In genomic region chr3:98741121-98741716, GRCh38 we compare ENCODE assay signal across 18 cellular contexts. TPM values are rescaled to one million over a fixed set of nuclear protein-coding genes. Genes with fewer than 3 reads are reported as not detected.
A peak's percentile ranks its signal among the peaks of the same experiment; 100 is the strongest.
DNase-seq lines count a peak whose midpoint lies in the region; ATAC-seq, FAIRE-seq and TF ChIP-seq lines count a peak whose summit lies in the region.
"Had no signal": no experiment of that assay in that cellular context is flagged by ENCODE, and none has a peak within 500 bp of the region (broad histone marks: within the 10 kb centered on the region; RNA-seq: fewer than 3 reads in every experiment).

No MANE protein-coding gene starts in this region.

- H3K9me3 ChIP-seq in A549 (no peaks in the 10 kb centered on the region), IMR-90 (ENCODE audit: control insufficient read depth, insufficient read depth, low read length) (no peaks in the 10 kb centered on the region), K562 (replicated peaks; ENCODE audit: control insufficient read depth, insufficient read depth, low read depth, low read length) (no peaks in the 10 kb centered on the region), hepatocyte (ENCODE audit: low read depth) (no peaks in the 10 kb centered on the region)
- H3K9me3 ChIP-seq: Peyer's patch had no signal

- no peak overlapping the region for H4K91ac ChIP-seq in IMR-90 (ENCODE audit: insufficient read depth, low read depth, low read length)

- H2AFZ ChIP-seq in IMR-90 (replicated peaks; ENCODE audit: low read length, poor library complexity) (no peak overlapping the region), K562 (ENCODE audit: low read depth, low read length) (no peak overlapping the region), hepatocyte (no peak overlapping the region)

- CTCF ChIA-PET in A549 (lab: Yijun Ruan, JAX): interaction anchor here (1.9 kb wide), 1 partner anchor 139 kb away, joined by 6 read pairs; no protein-coding TSS in a partner anchor
- CTCF ChIA-PET in IMR-90 (lab: Yijun Ruan, JAX): interaction anchor here (0.6 to 0.7 kb wide), 2 partner anchors 26 to 72 kb away, joined by 3 to 5 read pairs; no protein-coding TSS in a partner anchor
- CTCF ChIA-PET in K562 (lab: Yijun Ruan, JAX; ENCODE audit: low intra/inter-chr PET ratio): no interaction called here

- POLR2A ChIA-PET in A549 (lab: Yijun Ruan, JAX) (no interaction called here), IMR-90 (lab: Charles Lee; ENCODE audit: unreplicated experiment) (no interaction called here), K562 (lab: Yijun Ruan, JAX) (interaction anchor here (0.7 kb wide), 1 partner anchor 14 kb away, joined by 3 read pairs; no protein-coding TSS in a partner anchor)

- peaks cover 48% of the 10 kb centered on the region for H3K4me1 Mint-ChIP-seq in nephron progenitor cell
- H3K4me1 Mint-ChIP-seq: activated CD4-positive, alpha-beta T cell treated with anti-CD3 and anti-CD28 coated beads for 36 hours; activated naive CD8-positive, alpha-beta T cell treated with anti-CD3 and anti-CD28 coated beads, Interleukin-2, amount 50 U/mL, for 24 hours had no signal

- H3K18ac ChIP-seq in IMR-90 (ENCODE audit: low read depth, low read length): no peak overlapping the region

- no peak overlapping the region for H3K56ac ChIP-seq in IMR-90 (ENCODE audit: extremely low read depth, insufficient read depth, low read length)

- no peak overlapping the region for H3K27ac Mint-ChIP-seq in nephron progenitor cell
- H3K27ac Mint-ChIP-seq: activated CD4-positive, alpha-beta T cell treated with anti-CD3 and anti-CD28 coated beads for 36 hours; activated naive CD8-positive, alpha-beta T cell treated with anti-CD3 and anti-CD28 coated beads, Interleukin-2, amount 50 U/mL, for 24 hours had no signal

- H2AK5ac ChIP-seq in IMR-90 (ENCODE audit: low read depth, low read length): no peak overlapping the region

- TF ChIP-seq CTCF in A549 (IDR thresholded peaks at IDR 0.05): no peak
- no peak for TF ChIP-seq CTCF in IMR-90 (conservative IDR thresholded peaks at IDR 0.05; ENCODE audit: low read depth, low read length)
- TF ChIP-seq CTCF in K562 (IDR thresholded peaks at IDR 0.05 in 2 of 3, conservative IDR thresholded peaks at IDR 0.05 in 1 of 3; ENCODE audit: insufficient read depth in 2 of 3, low read depth in 1 of 3, low read length in 3 of 3): no peak
- TF ChIP-seq CTCF in hepatocyte (IDR thresholded peaks at IDR 0.05; ENCODE audit: poor library complexity): no peak
- TF ChIP-seq CTCF in nephron progenitor cell (IDR thresholded peaks at IDR 0.05): no peak

- H3K4me3 ChIP-seq in A549: no peak overlapping the region
- no peak overlapping the region for H3K4me3 ChIP-seq in IMR-90 (ENCODE audit: insufficient read depth, low read depth, low read length)
- H3K4me3 ChIP-seq in K562: no peak overlapping the region
- no peak overlapping the region for H3K4me3 ChIP-seq in hepatocyte
- H3K4me3 ChIP-seq: Peyer's patch had no signal

- H2BK120ac ChIP-seq in IMR-90 (ENCODE audit: low read depth, low read length): no peak overlapping the region

- intact Hi-C loops in IMR-90 (cut with micrococcal nuclease) (no loop called here), K562 (cut with micrococcal nuclease) (no loop called here)

- no peak overlapping the region for H3K4me3 Mint-ChIP-seq in nephron progenitor cell
- H3K4me3 Mint-ChIP-seq: activated CD4-positive, alpha-beta T cell treated with anti-CD3 and anti-CD28 coated beads for 36 hours; activated naive CD8-positive, alpha-beta T cell treated with anti-CD3 and anti-CD28 coated beads, Interleukin-2, amount 50 U/mL, for 24 hours had no signal

- in situ Hi-C loops in IMR-90 (cut with MboI; ENCODE audit: low sequenced_read_pairs) (no loop called here), K562 (cut with MboI) (no loop called here)

- H3K4me1 ChIP-seq in A549: peaks cover 17% of the 10 kb centered on the region; the same call in 2 of the 3 replicates
- no peaks in the 10 kb centered on the region for H3K4me1 ChIP-seq in IMR-90 (ENCODE audit: control insufficient read depth, insufficient read depth, low read length)
- H3K4me1 ChIP-seq in K562 (replicated peaks in 1 of 2; ENCODE audit: control insufficient read depth in 2 of 2, insufficient read depth in 2 of 2, low read length in 2 of 2): no peaks in the 10 kb centered on the region
- H3K4me1 ChIP-seq in hepatocyte (ENCODE audit: insufficient read depth): no peaks in the 10 kb centered on the region
- H3K4me1 ChIP-seq: Peyer's patch had no signal

- no TSS peak for BruUV-seq in IMR-90 (replicated peaks; lab: Mats Ljungman, UMichigan)
- no TSS peak for BruUV-seq in K562 (replicated peaks; lab: Mats Ljungman, UMichigan)

- H3K14ac ChIP-seq in IMR-90 (replicated peaks; ENCODE audit: low read depth, low read length): no peak overlapping the region

- H2BK15ac ChIP-seq in IMR-90 (ENCODE audit: low read depth, low read length): no peak overlapping the region

- peaks cover under 1% of the 10 kb centered on the region for H3K9me3 Mint-ChIP-seq in nephron progenitor cell
- H3K9me3 Mint-ChIP-seq: activated naive CD8-positive, alpha-beta T cell treated with anti-CD3 and anti-CD28 coated beads, Interleukin-2, amount 50 U/mL, for 24 hours had no signal

- no peak overlapping the region for H2BK5ac ChIP-seq in IMR-90 (ENCODE audit: low read depth, low read length, poor library complexity, severe bottlenecking)

- no peaks in the 10 kb centered on the region for H3K79me1 ChIP-seq in IMR-90 (ENCODE audit: low read depth in 1 of 2, low read length in 2 of 2)

- H4K20me1 ChIP-seq in IMR-90 (ENCODE audit: insufficient read depth, low read length) (no peaks in the 10 kb centered on the region), K562 (replicated peaks; ENCODE audit: control insufficient read depth, insufficient read depth, low read length) (no peaks in the 10 kb centered on the region), hepatocyte (ENCODE audit: insufficient read depth, poor library complexity, severe bottlenecking) (no peaks in the 10 kb centered on the region)

- H3K79me2 ChIP-seq in K562 (ENCODE audit: control insufficient read depth, insufficient read depth, low read length): no peaks in the 10 kb centered on the region
- no peaks in the 10 kb centered on the region for H3K79me2 ChIP-seq in hepatocyte

- H4K5ac ChIP-seq in IMR-90 (ENCODE audit: low read depth, low read length): no peak overlapping the region

- H3K27me3 Mint-ChIP-seq in nephron progenitor cell (ENCODE audit: low read depth, poor library complexity): peaks cover 4% of the 10 kb centered on the region

- H2BK20ac ChIP-seq in IMR-90 (ENCODE audit: low read depth, low read length): no peak overlapping the region

- FAIRE-seq in A549 (lab: Jason Lieb, UNC) (no peak), K562 (lab: Jason Lieb, UNC) (no peak)

- dilution Hi-C loops in IMR-90 (cut with HindIII; ENCODE audit: low sequenced_read_pairs, unreplicated experiment): no loop called here

- no peak for TF ChIP-seq EP300 in A549 (IDR thresholded peaks at IDR 0.05)
- TF ChIP-seq EP300 in K562 (IDR thresholded peaks at IDR 0.05; ENCODE audit: low read length): no peak

- H4K8ac ChIP-seq in IMR-90 (ENCODE audit: low read depth in 2 of 2, low read length in 2 of 2): no peak overlapping the region

- peak overlapping the region; percentile 9 for H3K4me2 ChIP-seq in A549
- H3K4me2 ChIP-seq in IMR-90 (ENCODE audit: low read depth, low read length): no peak overlapping the region
- H3K4me2 ChIP-seq in K562 (ENCODE audit: insufficient read depth, low read length): no peak overlapping the region
- peak overlapping the region; percentile 20 for H3K4me2 ChIP-seq in hepatocyte

- H3K27me3 ChIP-seq in IMR-90 (ENCODE audit: control insufficient read depth, insufficient read depth, low read length): no peaks in the 10 kb centered on the region
- H3K27me3 ChIP-seq in K562 (ENCODE audit: control insufficient read depth in 2 of 2, insufficient read depth in 2 of 2, low read length in 2 of 2): no peaks in the 10 kb centered on the region
- no peaks in the 10 kb centered on the region for H3K27me3 ChIP-seq in hepatocyte
- H3K27me3 ChIP-seq: Peyer's patch had no signal

- H3K9ac ChIP-seq in IMR-90 (ENCODE audit: low read depth, low read length) (no peak overlapping the region), K562 (ENCODE audit: insufficient read depth in 1 of 2, low read depth in 2 of 2, low read length in 2 of 2) (no peak overlapping the region)

- H3K4ac ChIP-seq in IMR-90 (ENCODE audit: low read depth, low read length): no peak overlapping the region

- TF ChIP-seq POLR2A in A549 (IDR thresholded peaks at IDR 0.05; ENCODE audit: low read length): no peak
- TF ChIP-seq POLR2A in IMR-90 (IDR thresholded peaks at IDR 0.05; ENCODE audit: low read depth, low read length): no peak
- TF ChIP-seq POLR2A in K562 (conservative IDR thresholded peaks at IDR 0.05): no peak

- no peaks in the 10 kb centered on the region; the same call in 1 of the 2 replicates for H3K9me1 ChIP-seq in IMR-90 (ENCODE audit: insufficient read depth, low read length)
- no peaks in the 10 kb centered on the region for H3K9me1 ChIP-seq in K562 (ENCODE audit: control insufficient read depth, insufficient read depth, low read length)

- H3K23ac ChIP-seq in IMR-90 (ENCODE audit: low read depth, low read length): no peak overlapping the region

- no peak overlapping the region for H2AK9ac ChIP-seq in IMR-90 (replicated peaks; ENCODE audit: low read depth, low read length, poor library complexity)

- WGBS in A549 (ENCODE audit: missing lambda C conversion rate): 56% methylated on average over 5 of the region's 5 CpGs
- 36% methylated on average over 2 of the region's 5 CpGs; no CpG with 5 or more reads in 1 of the 2 experiments for WGBS in IMR-90 (ENCODE audit: extremely low coverage in 2 of 2, insufficient read length in 1 of 2), 2 experiments
- 0% methylated on average over 3 of the region's 5 CpGs for WGBS in K562 (ENCODE audit: insufficient coverage, low coverage, missing lambda C conversion rate)
- 61% methylated on average over 5 of the region's 5 CpGs for WGBS in hepatocyte (ENCODE audit: low lambda C conversion rate, missing lambda C conversion rate)

- TF ChIP-seq RAD21 in A549 (conservative IDR thresholded peaks at IDR 0.05 in 1 of 2, IDR thresholded peaks at IDR 0.05 in 1 of 2) (no peak), IMR-90 (IDR thresholded peaks at IDR 0.05; ENCODE audit: low read length) (no peak), K562 (CRISPR knock-in tag; conservative IDR thresholded peaks at IDR 0.05 in 1 of 2, IDR thresholded peaks at IDR 0.05 in 1 of 2) (no peak)

- no peak overlapping the region for H3K27ac ChIP-seq in A549
- H3K27ac ChIP-seq in IMR-90 (ENCODE audit: insufficient read depth, low read length): no peak overlapping the region
- H3K27ac ChIP-seq in K562 (ENCODE audit: extremely low read depth, low read depth, low read length): no peak overlapping the region
- peak overlapping the region; percentile 66 for H3K27ac ChIP-seq in hepatocyte
- H3K27ac ChIP-seq: Peyer's patch had no signal

- DNase-seq in A549 (ENCODE audit: low read depth in 1 of 2, low spot score in 1 of 2): peak in 1 of 2 experiments; percentile 10
- peak; percentile 70 for DNase-seq in IMR-90
- DNase-seq in K562 (ENCODE audit: extremely low read depth in 1 of 4, low spot score in 3 of 4): no peak
- peak; percentile 43 for DNase-seq in hepatocyte (ENCODE audit: low spot score)
- DNase-seq in nephron progenitor cell: no peak
- no peak for DNase-seq in medulla oblongata (ENCODE audit: extremely low spot score)
- DNase-seq in stimulated activated CD4-positive, alpha-beta T cell treated with anti-CD3 and anti-CD28 coated beads, Interleukin-1b, Interleukin-23, amount 100 ng/mL, for 48 hours: no peak
- DNase-seq: activated CD4-positive, alpha-beta T cell treated with anti-CD3 and anti-CD28 coated beads for 36 hours; activated naive CD8-positive, alpha-beta T cell treated with anti-CD3 and anti-CD28 coated beads, Interleukin-2, amount 50 U/mL, for 24 hours; activated T-cell treated with anti-CD3 and anti-CD28 coated beads, Interleukin-2, amount 50 U/mL, for 1 hour; Calu3; cortex of kidney; NCI-H1105 treated with DMSO at 0.1 percent for 48 hours; NCI-H510A treated with DMSO at 0.1 percent for 48 hours; Peyer's patch; stimulated activated CD4-positive, alpha-beta T cell treated with anti-CD3 and anti-CD28 coated beads, Interleukin-15, amount 100 ng/mL, for 24 hours had no signal

- H3K36me3 ChIP-seq in IMR-90 (ENCODE audit: control insufficient read depth, insufficient read depth, low read length) (no peaks in the 10 kb centered on the region), K562 (ENCODE audit: control insufficient read depth, insufficient read depth, low read length) (no peaks in the 10 kb centered on the region), hepatocyte (replicated peaks; ENCODE audit: insufficient read depth, low read depth) (no peaks in the 10 kb centered on the region)
- H3K36me3 ChIP-seq: Peyer's patch had no signal

- H3K9me2 ChIP-seq in hepatocyte (replicated peaks; ENCODE audit: insufficient read depth): no peaks in the 10 kb centered on the region

- ATAC-seq in A549: peak; percentile 54 to 73; a peak in 4 of 6 replicates
- peak; percentile 66 for ATAC-seq in IMR-90 (ENCODE audit: low read depth)
- no peak for ATAC-seq in K562
- no peak for ATAC-seq in HG02798 (IDR thresholded peaks at IDR 0.05; ENCODE audit: poor library complexity, unreplicated experiment)
- ATAC-seq: activated CD4-positive, alpha-beta T cell treated with anti-CD3 and anti-CD28 coated beads for 36 hours; activated naive CD8-positive, alpha-beta T cell treated with anti-CD3 and anti-CD28 coated beads, Interleukin-2, amount 50 U/mL, for 24 hours had no signal

- H3K36me3 Mint-ChIP-seq in nephron progenitor cell (ENCODE audit: low read depth): peaks cover 35% of the 10 kb centered on the region

RNA-seq across cellular contexts. Expression of gene ST3GAL6, which starts 21.9 kb away (rescaled TPM):
- polyA plus RNA-seq in A549 (2011; rRNA removed): 0.89 and 1.1 TPM in 2 replicates
- 0.28 and 0.35 TPM in 2 replicates for polyA plus RNA-seq in A549 (2012; cell fraction: cytosol; rRNA removed)
- polyA plus RNA-seq in A549 (2012; cell fraction: nucleus; rRNA removed): 0.22 and 0.42 TPM in 2 replicates
- 0.90 to 1.4 TPM (median 0.94 TPM) in 3 replicates for polyA plus RNA-seq in A549 (2017; fragmentation: RNase III; extraction: RNeasy Plus Mini Kit Qiagen cat#74134 plus additional on column Dnase treatment)
- 1.3 TPM in 1 of 2 replicates, not detected in the other for polyA minus RNA-seq in A549 (2011; rRNA and poly(A)+ RNA removed)
- total RNA-seq in IMR-90 (2012; rRNA removed): 0.36 and 1.4 TPM in 2 replicates
- 0.83 and 0.99 TPM in 2 replicates for polyA plus RNA-seq in IMR-90 (2012; rRNA removed)
- polyA plus RNA-seq in IMR-90 (2012; cell fraction: cytosol; rRNA removed): 0.20 TPM in 1 of 2 replicates, not detected in the other
- 0.09 and 1.2 TPM in 2 replicates for polyA plus RNA-seq in IMR-90 (2012; cell fraction: nucleus; rRNA removed; ENCODE audit: low replicate concordance)
- total RNA-seq in K562 (2011; cell fraction: chromatin; rRNA removed; ENCODE audit: low replicate concordance): not detected in 2 replicates
- total RNA-seq in K562 (2011; cell fraction: nucleolus; rRNA removed): not detected in 2 replicates
- not detected in 2 replicates for total RNA-seq in K562 (2011; cell fraction: nucleoplasm; rRNA removed)
- not detected in 2 replicates for total RNA-seq in K562 (2014; rRNA removed)
- not detected in 2 replicates for total RNA-seq in K562 (2014; rRNA removed; fragmentation: Illumina TruSeq; extraction: Trizol)
- not detected in 2 replicates for total RNA-seq in K562 (2015; rRNA removed; fragmentation: Illumina TruSeq; extraction: Trizol)
- not detected in 2 replicates for total RNA-seq in K562 (2021)
- not detected in 2 replicates for polyA plus RNA-seq in K562 (2011; rRNA removed)
- not detected in 2 replicates for polyA plus RNA-seq in K562 (2011; cell fraction: cytosol; rRNA removed)
- polyA plus RNA-seq in K562 (2011; cell fraction: nucleus; rRNA removed): not detected in 2 replicates
- 0.03 and 0.08 TPM in 2 replicates for polyA plus RNA-seq in K562 (2012)
- polyA plus RNA-seq in K562 (2014; fragmentation: Illumina TruSeq; extraction: Trizol): not detected in 2 replicates
- under 1 TPM in 1 of 2 experiments, not detected in 1; 0.14 TPM for polyA plus RNA-seq in K562 (2014; fragmentation: Nextera tagmentation; extraction: Ambion mirVana)
- polyA plus RNA-seq in K562 (2014; rRNA removed): not detected in 2 replicates
- polyA minus RNA-seq in K562 (2011; rRNA and poly(A)+ RNA removed): not detected in 2 replicates
- polyA minus RNA-seq in K562 (2011; cell fraction: cytosol; rRNA and poly(A)+ RNA removed): not detected in 2 replicates
- polyA minus RNA-seq in K562 (2011; cell fraction: nucleus; rRNA and poly(A)+ RNA removed): not detected in 2 replicates
- 15.0 and 16.1 TPM in 2 replicates for total RNA-seq in hepatocyte
- 9.6 and 13.1 TPM in 2 replicates for polyA plus RNA-seq in hepatocyte
- total RNA-seq: activated CD4-positive, alpha-beta T cell treated with anti-CD3 and anti-CD28 coated beads for 36 hours; T-helper 2 cell treated with Interferon-gamma antibody and Interleukin-4, amounts not matched to agents 100 ng/mL and 5 ng/mL, for 36 hours had no signal

Comparison
In these comparisons a context has a peak if more than half of its experiments do, and no peak if none do; other contexts are left out.
1. ATAC-seq: peak in A549 (2 of 2) and IMR-90 (single experiment); none in K562 (single experiment) and HG02798 (single experiment).
2. DNase-seq: peak in IMR-90 (single experiment) and hepatocyte (single experiment); none in K562 (0 of 4), nephron progenitor cell (single experiment), medulla oblongata (single experiment) and stimulated activated CD4-positive, alpha-beta T cell treated with anti-CD3 and anti-CD28 coated beads, Interleukin-1b, Interleukin-23, amount 100 ng/mL, for 48 hours (single experiment).
3. H3K4me2 ChIP-seq: peak in A549 (single experiment) and hepatocyte (single experiment); none in IMR-90 (single experiment) and K562 (single experiment).